ENCODE assay signal across 14 cellular contexts in the genomic region with DNA sequence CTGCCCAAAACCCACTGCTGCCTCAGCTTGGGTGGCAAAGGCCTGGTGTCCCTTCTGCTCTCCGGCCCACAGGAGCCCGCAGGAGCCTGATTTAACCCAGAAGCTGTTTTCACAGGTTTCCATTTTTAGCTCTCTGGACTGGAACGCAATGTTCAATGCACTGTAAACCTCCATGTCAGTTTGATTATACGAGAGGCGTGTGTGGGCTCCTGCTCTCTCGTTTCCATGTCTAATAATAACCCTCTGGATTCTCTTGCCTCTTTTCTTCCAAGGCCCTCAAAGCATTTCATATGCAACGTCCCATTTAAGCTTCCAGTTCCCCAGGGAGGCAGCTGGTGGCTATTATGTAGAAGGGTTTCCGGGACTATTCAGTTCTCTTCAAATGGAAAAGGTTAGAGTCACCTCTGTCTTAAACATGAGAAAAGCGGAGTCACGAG.
DNase-seq lines count a peak whose midpoint lies in the region; ATAC-seq and TF ChIP-seq lines count a peak whose summit lies in the region.
"Had no signal": no experiment of that assay in that cellular context is flagged by ENCODE, and none has a peak within 500 bp of the region (broad histone marks: within the 10 kb centered on the region; RNA-seq: fewer than 3 reads in every experiment).

No MANE protein-coding gene starts in this region.

- no TSS peak for BruUV-seq in A673 (replicated peaks; lab: Mats Ljungman, UMichigan)

- peaks cover 20% of the 10 kb centered on the region for H3K27me3 ChIP-seq in A673 (replicated peaks; ENCODE audit: insufficient read depth, low read depth, low read length, poor library complexity)
- H3K27me3 ChIP-seq in gastroesophageal sphincter = no peaks in the 10 kb centered on the region
- H3K27me3 ChIP-seq: pancreas had no signal

- no peaks in the 10 kb centered on the region for H3K36me3 ChIP-seq in A673 (ENCODE audit: insufficient read depth, low read length, poor library complexity, severe bottlenecking)
- no peaks in the 10 kb centered on the region for H3K36me3 ChIP-seq in gastroesophageal sphincter
- H3K36me3 ChIP-seq: pancreas had no signal

- TF ChIP-seq EP300 in gastroesophageal sphincter (IDR thresholded peaks at IDR 0.05) = peak; percentile 96

- DNase-seq in A673 (ENCODE audit: low spot score) = peak; percentile 48
- DNase-seq in NCI-H187 treated with DMSO at 0.1 percent for 48 hours (lab: John Stamatoyannopoulos, UW) = peak; percentile 98
- peak; percentile 1 for DNase-seq in myocyte (ENCODE audit: low read depth)
- DNase-seq in activated CD4-positive, CD25-positive, alpha-beta regulatory T cell treated with anti-CD3 and anti-CD28 coated beads, Interleukin-2, amount 50 U/mL, for 72 hours = no peak
- no peak for DNase-seq in activated gamma-delta T cell (lab: John Stamatoyannopoulos, UW)
- DNase-seq: DND-41, NCI-H2081 treated with DMSO at 0.1 percent for 48 hours, pancreas, SHP77 had no signal

- H3K4me3 ChIP-seq in A673 (ENCODE audit: low read depth, low read length, poor library complexity, severe bottlenecking) = no peak overlapping the region
- H3K4me3 ChIP-seq in gastroesophageal sphincter = no peak overlapping the region
- H3K4me3 ChIP-seq: pancreas had no signal

- TF ChIP-seq CTCF in A673 (conservative IDR thresholded peaks at IDR 0.05; ENCODE audit: low read depth, low read length) = no peak
- TF ChIP-seq CTCF in gastroesophageal sphincter (IDR thresholded peaks at IDR 0.05) = peak in 1 of 4 experiments; percentile 31

- WGBS in gastroesophageal sphincter (ENCODE audit: low coverage in 1 of 2), 2 donors = 20 to 31% methylated on average over 9 to 10 of the region's 10 CpGs

- H3K27ac ChIP-seq in A673 (ENCODE audit: low read depth, low read length, poor library complexity, severe bottlenecking) (no peak overlapping the region), gastroesophageal sphincter (peak overlapping the region; percentile 86 to 100 (median 96))
- H3K27ac ChIP-seq: pancreas, VCaP had no signal

- no peaks in the 10 kb centered on the region for H3K9me3 ChIP-seq in A673 (ENCODE audit: low read depth, low read length, poor library complexity, severe bottlenecking)
- H3K9me3 ChIP-seq in gastroesophageal sphincter = no peaks in the 10 kb centered on the region
- H3K9me3 ChIP-seq: pancreas had no signal

- POLR2A ChIA-PET in A673 (lab: Charles Lee; ENCODE audit: low non-redundant PET) = no interaction called here

- CTCF ChIA-PET in A673 (lab: Charles Lee) = no interaction called here

- TF ChIP-seq POLR2A in gastroesophageal sphincter (IDR thresholded peaks at IDR 0.05) = no peak

- intact Hi-C loops in A673 (cut with micrococcal nuclease; ENCODE audit: unreplicated experiment) = no loop called here

- H3K4me1 ChIP-seq in A673 (ENCODE audit: insufficient read depth, low read length, poor library complexity, severe bottlenecking) (no peaks in the 10 kb centered on the region), gastroesophageal sphincter (peaks cover 15 to 80% (median 16%) of the 10 kb centered on the region in 3 donors)
- H3K4me1 ChIP-seq: pancreas had no signal

- ATAC-seq in gastroesophageal sphincter = peak; percentile 95
- no peak for ATAC-seq in GM18868 (IDR thresholded peaks at IDR 0.05; ENCODE audit: unreplicated experiment)
- no peak for ATAC-seq in HG03571 (IDR thresholded peaks at IDR 0.05; ENCODE audit: unreplicated experiment)
- ATAC-seq: activated T-helper 17 cell treated with anti-CD3 and anti-CD28 coated beads, Interleukin-2, amount 50 U/mL, for 72 hours had no signal

Comparison
In these comparisons a context has a peak if more than half of its experiments do, and no peak if none do; other contexts are left out.
1. DNase-seq: peak in A673 (single experiment), NCI-H187 treated with DMSO at 0.1 percent for 48 hours (single experiment) and myocyte (single experiment); none in activated CD4-positive, CD25-positive, alpha-beta regulatory T cell treated with anti-CD3 and anti-CD28 coated beads, Interleukin-2, amount 50 U/mL, for 72 hours (single experiment) and activated gamma-delta T cell (single experiment).